In the genomic region with DNA sequence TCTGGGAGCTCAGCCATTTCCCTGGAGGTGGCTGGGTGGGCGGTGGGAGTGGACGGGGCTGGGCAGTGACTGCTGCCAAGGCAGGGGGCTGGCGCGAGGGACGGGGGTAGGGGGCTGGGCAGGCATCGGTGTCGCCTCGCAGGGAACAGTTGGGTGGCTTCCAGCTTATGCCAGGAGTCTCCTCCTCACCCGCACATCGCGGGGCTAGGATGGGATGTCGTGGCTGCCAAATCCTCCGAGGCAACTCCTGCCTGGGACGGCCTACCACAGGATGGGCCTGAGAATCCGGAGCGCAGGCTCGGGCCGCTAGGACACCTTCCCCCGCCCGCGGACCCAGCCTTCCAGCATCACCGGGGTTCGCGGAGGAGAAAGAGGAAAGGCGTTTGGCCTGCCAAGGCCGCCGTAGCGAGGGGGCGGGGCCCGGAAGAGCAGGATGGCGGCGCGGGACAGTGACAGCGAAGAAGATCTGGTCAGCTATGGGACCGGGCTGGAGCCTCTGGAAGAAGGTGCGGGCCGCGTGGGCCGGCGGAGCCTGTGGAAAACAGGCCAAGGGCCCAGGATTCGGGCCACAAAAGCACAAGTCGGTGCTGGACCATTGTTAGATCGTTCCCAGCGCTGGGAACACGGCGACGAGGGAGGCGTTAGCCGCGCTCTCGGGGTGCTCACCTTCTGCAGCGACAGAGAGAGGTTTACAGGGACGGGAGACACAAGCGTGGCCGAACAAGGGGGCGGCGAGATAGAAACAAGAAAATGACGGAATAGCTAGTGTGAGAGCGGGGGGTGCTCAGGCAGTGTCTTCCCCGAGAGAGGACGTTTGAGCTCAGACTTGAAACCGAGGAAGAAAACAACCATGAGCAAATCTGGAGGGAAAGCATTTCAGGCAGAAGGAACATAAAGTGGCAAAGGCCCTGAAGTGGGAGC, we compare ENCODE assay signal across 8 cellular contexts.
DNase-seq lines count a peak whose midpoint lies in the region; ATAC-seq, FAIRE-seq and TF ChIP-seq lines count a peak whose summit lies in the region.

A gene with protein sequence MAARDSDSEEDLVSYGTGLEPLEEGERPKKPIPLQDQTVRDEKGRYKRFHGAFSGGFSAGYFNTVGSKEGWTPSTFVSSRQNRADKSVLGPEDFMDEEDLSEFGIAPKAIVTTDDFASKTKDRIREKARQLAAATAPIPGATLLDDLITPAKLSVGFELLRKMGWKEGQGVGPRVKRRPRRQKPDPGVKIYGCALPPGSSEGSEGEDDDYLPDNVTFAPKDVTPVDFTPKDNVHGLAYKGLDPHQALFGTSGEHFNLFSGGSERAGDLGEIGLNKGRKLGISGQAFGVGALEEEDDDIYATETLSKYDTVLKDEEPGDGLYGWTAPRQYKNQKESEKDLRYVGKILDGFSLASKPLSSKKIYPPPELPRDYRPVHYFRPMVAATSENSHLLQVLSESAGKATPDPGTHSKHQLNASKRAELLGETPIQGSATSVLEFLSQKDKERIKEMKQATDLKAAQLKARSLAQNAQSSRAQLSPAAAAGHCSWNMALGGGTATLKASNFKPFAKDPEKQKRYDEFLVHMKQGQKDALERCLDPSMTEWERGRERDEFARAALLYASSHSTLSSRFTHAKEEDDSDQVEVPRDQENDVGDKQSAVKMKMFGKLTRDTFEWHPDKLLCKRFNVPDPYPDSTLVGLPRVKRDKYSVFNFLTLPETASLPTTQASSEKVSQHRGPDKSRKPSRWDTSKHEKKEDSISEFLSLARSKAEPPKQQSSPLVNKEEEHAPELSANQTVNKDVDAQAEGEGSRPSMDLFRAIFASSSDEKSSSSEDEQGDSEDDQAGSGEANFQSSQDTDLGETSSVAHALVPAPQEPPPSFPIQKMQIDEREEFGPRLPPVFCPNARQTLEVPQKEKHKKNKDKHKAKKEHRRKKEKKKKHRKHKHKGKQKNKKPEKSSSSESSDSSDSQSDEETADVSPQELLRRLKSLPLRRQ (plus strand): TSS at position 421 of the 921 bp plus-strand sequence. CDS start 13 bp downstream, at position 434.

- peaks cover 11% of the 10 kb centered on the region for H3K4me1 ChIP-seq in OCI-LY1 (ENCODE audit: insufficient read depth, low read length, severe bottlenecking)

- H3K9me2 ChIP-seq in OCI-LY1 (ENCODE audit: low read depth, low read length): no peaks in the 10 kb centered on the region

- peak; percentile 73 for ATAC-seq in GM21360 (IDR thresholded peaks at IDR 0.05; ENCODE audit: unreplicated experiment)

- no peaks in the 10 kb centered on the region for H3K9me3 ChIP-seq in OCI-LY1 (ENCODE audit: low read length)

- peak; percentile 64 for DNase-seq in COR-L47 (lab: John Stamatoyannopoulos, UW)
- DNase-seq in HTR-8/SVneo (ENCODE audit: insufficient read length, low spot score): peak; percentile 88
- DNase-seq in activated CD8-positive, alpha-beta memory T cell treated with anti-CD3 and anti-CD28 coated beads, Interleukin-2, amount 50 U/mL, for 48 hours: peak; percentile 93
- peak; percentile 84 for DNase-seq in epidermal melanocyte (ENCODE audit: insufficient read length, low spot score)
- DNase-seq in middle frontal gyrus (ENCODE audit: extremely low spot score, low spot score): peak; percentile 85
- DNase-seq in stimulated activated CD8-positive, alpha-beta memory T cell treated with anti-CD3 and anti-CD28 coated beads, Interleukin-2, amount 100 ng/mL, for 1 hour (ENCODE audit: low read depth in 2 of 2): peak; percentile 66 to 72

- peak; percentile 76 for FAIRE-seq in HTR-8/SVneo (lab: Jason Lieb, UNC)

- TF ChIP-seq CTCF in OCI-LY1 (IDR thresholded peaks at IDR 0.05; ENCODE audit: low read length): no peak

- peak within 1 kb of the TSS; percentile 51 for H2AFZ ChIP-seq in OCI-LY1 (ENCODE audit: low read length)

- H3F3A ChIP-seq in OCI-LY1 (ENCODE audit: insufficient read depth, low read length): no peaks in the 10 kb centered on the region

- H3K36me3 ChIP-seq in OCI-LY1 (ENCODE audit: insufficient read depth, low read length): no peaks in the 10 kb centered on the region

- peak within 1 kb of the TSS; percentile 91 for H3K9ac ChIP-seq in OCI-LY1 (ENCODE audit: low read length)

- no peaks in the 10 kb centered on the region for H3K27me3 ChIP-seq in OCI-LY1 (ENCODE audit: insufficient read depth, low read length)

- H3K27ac ChIP-seq in OCI-LY1 (ENCODE audit: low read depth, low read length, poor library complexity, severe bottlenecking): peak within 1 kb of the TSS; percentile 11

- H3K79me2 ChIP-seq in OCI-LY1 (ENCODE audit: insufficient read depth, low read length): peaks cover 13% of the 10 kb centered on the region; the same call in 1 of the 2 replicates

- peak within 1 kb of the TSS; percentile 93 for H3K4me3 ChIP-seq in OCI-LY1 (ENCODE audit: low read depth, low read length, poor library complexity, severe bottlenecking)

- H4K20me1 ChIP-seq in OCI-LY1 (ENCODE audit: insufficient read depth, low read length): no peaks in the 10 kb centered on the region

- H3K4me2 ChIP-seq in OCI-LY1 (ENCODE audit: low read length): peak within 1 kb of the TSS; percentile 89

Comparison
In these comparisons a context has a peak if more than half of its experiments do, and no peak if none do; other contexts are left out.
1. Peak in every context shown above with its lines: DNase-seq, ATAC-seq, H3K4me3 ChIP-seq and H3K27ac ChIP-seq.